ENCODE assay signal across 12 cellular contexts in the genomic region with DNA sequence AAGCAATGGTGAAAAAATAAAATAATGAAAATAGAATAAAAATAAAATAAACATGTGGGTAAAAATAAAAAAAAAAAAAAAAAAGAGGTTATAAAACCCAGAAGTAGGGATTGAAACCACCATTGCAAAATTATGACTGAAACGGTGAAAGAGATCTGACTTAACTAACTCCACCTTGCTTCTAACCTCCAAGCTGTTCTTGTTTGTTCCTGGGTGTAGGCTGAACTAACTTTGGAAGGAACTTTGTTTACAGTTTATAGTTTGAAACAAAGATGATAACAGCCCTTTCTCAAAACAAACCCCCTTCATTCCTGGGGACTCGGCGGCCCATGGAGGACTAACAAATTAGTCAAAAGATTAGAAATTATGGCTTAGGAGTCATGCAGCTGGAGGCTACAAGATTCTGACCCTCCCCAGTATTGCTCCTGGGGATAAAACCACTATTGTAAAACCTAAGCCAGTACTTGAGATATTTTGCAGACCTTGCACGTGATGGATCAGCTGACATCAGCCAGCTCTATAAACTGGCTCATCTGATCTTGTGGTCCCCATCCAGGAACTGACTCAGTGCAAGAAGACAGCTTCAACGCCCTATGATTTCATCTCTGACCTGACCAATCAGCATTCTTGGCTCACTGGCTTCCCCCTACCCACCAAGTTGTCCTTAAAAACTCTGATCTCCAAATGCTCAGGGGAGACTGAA. TPM values are rescaled to one million over a fixed set of nuclear protein-coding genes. Genes with fewer than 3 reads are reported as not detected.
A peak's percentile ranks its signal among the peaks of the same experiment; 100 is the strongest.
DNase-seq lines count a peak whose midpoint lies in the region; ATAC-seq lines count a peak whose summit lies in the region.
"Had no signal": no experiment of that assay in that cellular context is flagged by ENCODE, and none has a peak within 500 bp of the region (broad histone marks: within the 10 kb centered on the region; RNA-seq: fewer than 3 reads in every experiment).

No MANE protein-coding gene starts in this region.

- H3K36me3 Mint-ChIP-seq in CD8-positive, alpha-beta memory T cell: peaks cover 20 to 65% (median 33%) of the 10 kb centered on the region in 3 donors

- no peaks in the 10 kb centered on the region for H3K27me3 ChIP-seq in CD8-positive, alpha-beta memory T cell (ENCODE audit: insufficient read depth, low read length, poor library complexity, severe bottlenecking)
- H3K27me3 ChIP-seq in mesenchymal stem cell (ENCODE audit: control insufficient read depth in 1 of 2, insufficient read depth in 1 of 2, low read length in 2 of 2): no peaks in the 10 kb centered on the region
- no peaks in the 10 kb centered on the region for H3K27me3 ChIP-seq in effector memory CD4-positive, alpha-beta T cell (replicated peaks; ENCODE audit: control insufficient read depth, insufficient read depth, low read length, poor library complexity, severe bottlenecking)
- H3K27me3 ChIP-seq: upper lobe of left lung had no signal

- peaks cover 18 to 24% (median 20%) of the 10 kb centered on the region in 3 donors for H3K4me1 Mint-ChIP-seq in CD8-positive, alpha-beta memory T cell

- H2BK15ac ChIP-seq in mesenchymal stem cell (ENCODE audit: low read depth, poor library complexity, severe bottlenecking): no peak overlapping the region

- no peak overlapping the region for H2BK120ac ChIP-seq in mesenchymal stem cell (ENCODE audit: low read depth, low read length)

- H3K9me3 Mint-ChIP-seq in CD8-positive, alpha-beta memory T cell: no peaks in the 10 kb centered on the region

- 4% methylated on average over 4 of the region's 5 CpGs for WGBS in mesenchymal stem cell

- H3K14ac ChIP-seq in mesenchymal stem cell (ENCODE audit: low read length in 2 of 2): no peak overlapping the region

- H2AK5ac ChIP-seq in mesenchymal stem cell (ENCODE audit: low read length, severe bottlenecking): no peak overlapping the region

- POLR2A ChIA-PET in CD8-positive, alpha-beta memory T cell (lab: Charles Lee): no interaction called here

- CTCF ChIA-PET in CD8-positive, alpha-beta memory T cell (lab: Charles Lee): no interaction called here

- H4K91ac ChIP-seq in mesenchymal stem cell (ENCODE audit: low read length): no peak overlapping the region

- peak overlapping the region in 1 of 2 experiments; percentile 54 for H2BK12ac ChIP-seq in mesenchymal stem cell (ENCODE audit: low read length in 2 of 2)

- H3K4ac ChIP-seq in mesenchymal stem cell (ENCODE audit: low read depth in 1 of 2, low read length in 2 of 2): no peak overlapping the region

- H3K27ac ChIP-seq in CD8-positive, alpha-beta memory T cell (ENCODE audit: low read depth, low read length): no peak overlapping the region
- H3K27ac ChIP-seq in mesenchymal stem cell (ENCODE audit: low read length, poor library complexity, severe bottlenecking): no peak overlapping the region
- no peak overlapping the region for H3K27ac ChIP-seq in effector memory CD4-positive, alpha-beta T cell (ENCODE audit: insufficient read depth, low read length, poor library complexity, severe bottlenecking)
- H3K27ac ChIP-seq: left ventricle myocardium inferior, VCaP had no signal

- DNase-seq in CD8-positive, alpha-beta memory T cell: no peak
- DNase-seq in M059J (ENCODE audit: low read depth) (peak; percentile 95), astrocyte of the hippocampus (ENCODE audit: low read depth, low spot score) (peak; percentile 16), mesenchymal stem cell (peak; percentile 97), NCI-H774 (lab: John Stamatoyannopoulos, UW) (no peak), SIG-M5 treated with dmso at 0.1 percent for 504 hours (lab: John Stamatoyannopoulos, UW; ENCODE audit: unreplicated experiment) (no peak)
- no peak for DNase-seq in effector memory CD4-positive, alpha-beta T cell
- DNase-seq: left ventricle myocardium inferior, NCI-H524 treated with DMSO at 0.1 percent for 48 hours had no signal

- H3K4me2 ChIP-seq in mesenchymal stem cell (ENCODE audit: low read length, poor library complexity, severe bottlenecking): no peak overlapping the region

- peaks cover 16% of the 10 kb centered on the region for H3K36me3 ChIP-seq in CD8-positive, alpha-beta memory T cell (ENCODE audit: insufficient read depth, low read length)
- H3K36me3 ChIP-seq in mesenchymal stem cell (ENCODE audit: control insufficient read depth in 1 of 2, insufficient read depth in 2 of 2, low read depth in 1 of 2, low read length in 2 of 2): peaks cover 0 to 41% of the 10 kb centered on the region in 2 experiments
- H3K36me3 ChIP-seq in effector memory CD4-positive, alpha-beta T cell (ENCODE audit: control insufficient read depth, insufficient read depth, low read length): peaks cover 25% of the 10 kb centered on the region

- no peak for ATAC-seq in HG02981 (IDR thresholded peaks at IDR 0.05; ENCODE audit: unreplicated experiment)

- no peak overlapping the region for H4K8ac ChIP-seq in mesenchymal stem cell (ENCODE audit: low read length)

- H3K4me3 ChIP-seq in CD8-positive, alpha-beta memory T cell (ENCODE audit: low read length): no peak overlapping the region
- no peak overlapping the region for H3K4me3 ChIP-seq in mesenchymal stem cell (ENCODE audit: insufficient read depth in 1 of 2, low read depth in 1 of 2, low read length in 2 of 2)
- H3K4me3 ChIP-seq in effector memory CD4-positive, alpha-beta T cell (ENCODE audit: insufficient read depth, low read depth, low read length, poor library complexity, severe bottlenecking): no peak overlapping the region
- H3K4me3 ChIP-seq: left ventricle myocardium inferior, upper lobe of left lung had no signal

- no peak overlapping the region for H3K4me3 Mint-ChIP-seq in CD8-positive, alpha-beta memory T cell

- H3K9me3 ChIP-seq in CD8-positive, alpha-beta memory T cell (ENCODE audit: low read length): no peaks in the 10 kb centered on the region
- no peaks in the 10 kb centered on the region for H3K9me3 ChIP-seq in mesenchymal stem cell (ENCODE audit: control insufficient read depth, low read length)
- H3K9me3 ChIP-seq in effector memory CD4-positive, alpha-beta T cell (ENCODE audit: control insufficient read depth, low read length): no peaks in the 10 kb centered on the region
- H3K9me3 ChIP-seq: left ventricle myocardium inferior, upper lobe of left lung had no signal

- H3K27ac Mint-ChIP-seq in CD8-positive, alpha-beta memory T cell: peak overlapping the region in 5 of 8 donors; percentile 24 to 72 (median 58)

- peak overlapping the region; percentile 88 for H3K9ac ChIP-seq in mesenchymal stem cell (ENCODE audit: low read length)

- H3K4me1 ChIP-seq in CD8-positive, alpha-beta memory T cell (ENCODE audit: insufficient read depth, low read length): no peaks in the 10 kb centered on the region
- H3K4me1 ChIP-seq in mesenchymal stem cell (ENCODE audit: control insufficient read depth, insufficient read depth, low read depth, low read length): peaks cover 2% of the 10 kb centered on the region
- H3K4me1 ChIP-seq in effector memory CD4-positive, alpha-beta T cell (ENCODE audit: control insufficient read depth, insufficient read depth, low read length, poor library complexity, severe bottlenecking): no peaks in the 10 kb centered on the region
- H3K4me1 ChIP-seq: left ventricle myocardium inferior had no signal

- H2BK5ac ChIP-seq in mesenchymal stem cell (ENCODE audit: low read depth, low read length, poor library complexity, severe bottlenecking): no peak overlapping the region

- H3K79me1 ChIP-seq in mesenchymal stem cell (replicated peaks; ENCODE audit: low read length, poor library complexity, severe bottlenecking): no peaks in the 10 kb centered on the region

- H3K23ac ChIP-seq in mesenchymal stem cell (ENCODE audit: low read length in 2 of 2): no peak overlapping the region

- H3K18ac ChIP-seq in mesenchymal stem cell (ENCODE audit: low read depth in 1 of 2, low read length in 2 of 2): no peak overlapping the region

- H2AFZ ChIP-seq in mesenchymal stem cell (ENCODE audit: low read depth, low read length): no peak overlapping the region

- H3K27me3 Mint-ChIP-seq in CD8-positive, alpha-beta memory T cell: no peaks in the 10 kb centered on the region

RNA-seq across cellular contexts. Expression of a gene that starts 30.4 kb away (rescaled TPM):
- 1 to 10 TPM; 5.0 to 8.1 TPM for total RNA-seq in CD8-positive, alpha-beta memory T cell
- polyA plus RNA-seq in CD8-positive, alpha-beta memory T cell: 19.0 TPM
- 17.0 and 21.5 TPM in 2 replicates for total RNA-seq in M059J (2014; rRNA removed; shearing (Covaris generic))
- 8.1 TPM for polyA plus RNA-seq in mesenchymal stem cell (2013, experiment 1 of 2)
- polyA plus RNA-seq in mesenchymal stem cell (2013, experiment 2 of 2): 7.8 TPM

RNA-seq across cellular contexts. Expression of a gene that starts 47.0 kb away (rescaled TPM):
- under 1 TPM; 0.35 to 0.47 TPM for total RNA-seq in CD8-positive, alpha-beta memory T cell
- polyA plus RNA-seq in CD8-positive, alpha-beta memory T cell: 0.97 TPM
- total RNA-seq in M059J (2014; rRNA removed; shearing (Covaris generic)): 21.6 and 46.0 TPM in 2 replicates
- polyA plus RNA-seq in mesenchymal stem cell (2013, experiment 1 of 2): 109 TPM
- polyA plus RNA-seq in mesenchymal stem cell (2013, experiment 2 of 2): 108 TPM

Comparison
In these comparisons a context has a peak if more than half of its experiments do, and no peak if none do; other contexts are left out.
1. DNase-seq: peak in M059J (single experiment), astrocyte of the hippocampus (single experiment) and mesenchymal stem cell (single experiment); none in CD8-positive, alpha-beta memory T cell (0 of 5), NCI-H774 (single experiment), SIG-M5 treated with dmso at 0.1 percent for 504 hours (single experiment) and effector memory CD4-positive, alpha-beta T cell (0 of 3).
2. RNA of a gene that starts 47.0 kb away (total RNA-seq): 21.6 to 46.0 TPM in M059J; 0.35 to 0.47 TPM in CD8-positive, alpha-beta memory T cell; every median in the first group is over 10 times any median in the second.